Comparison of ENCODE assay signal across 13 cellular contexts in the genomic region with DNA sequence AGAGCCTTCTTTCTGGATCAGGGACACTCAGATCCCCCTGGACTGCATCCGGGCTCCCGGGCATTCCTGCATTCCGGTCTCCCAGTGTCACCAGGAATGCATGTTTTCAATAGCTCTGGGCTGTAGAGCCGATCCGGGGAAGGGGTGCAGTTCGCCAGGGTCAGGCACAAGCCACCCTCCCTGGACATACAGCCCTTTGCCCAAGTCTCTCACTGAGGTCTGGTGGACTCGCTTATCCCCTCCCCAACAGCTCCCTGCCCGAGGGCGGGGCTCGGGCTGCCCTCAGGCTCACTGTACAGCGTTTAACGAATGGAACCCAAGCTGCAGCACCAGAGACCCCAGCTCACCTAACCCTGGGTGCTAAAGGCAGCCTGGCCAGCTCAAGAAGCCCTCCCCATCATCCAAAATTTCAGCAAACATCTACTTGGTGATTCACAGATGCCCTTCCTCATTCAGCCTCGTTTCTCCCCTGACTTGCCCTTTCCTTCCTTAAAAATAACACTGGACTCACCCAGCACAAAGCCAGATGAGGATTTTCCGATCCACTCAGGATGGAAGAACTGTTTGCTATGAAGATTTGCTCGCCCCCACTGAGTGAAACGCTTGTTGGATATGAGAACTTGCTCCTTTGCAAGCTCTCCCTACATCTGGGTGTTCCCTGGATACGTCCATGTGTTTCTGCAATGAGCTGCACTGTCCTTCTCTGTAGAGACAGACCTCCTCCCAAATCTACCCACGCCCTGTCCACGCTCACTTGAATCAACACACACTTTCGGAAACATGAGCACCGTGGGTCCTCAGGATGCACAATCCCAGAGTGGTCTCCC. TPM values are rescaled to one million over a fixed set of nuclear protein-coding genes. Genes with fewer than 3 reads are reported as not detected.
DNase-seq lines count a peak whose midpoint lies in the region; ATAC-seq and TF ChIP-seq lines count a peak whose summit lies in the region.
"Had no signal": no experiment of that assay in that cellular context is flagged by ENCODE, and none has a peak within 500 bp of the region (broad histone marks: within the 10 kb centered on the region; RNA-seq: fewer than 3 reads in every experiment).

No MANE protein-coding gene starts in this region.

- H3K9me1 ChIP-seq in IMR-90 (ENCODE audit: insufficient read depth, low read length): peaks cover 23% of the 10 kb centered on the region

- peak overlapping the region; percentile 43 for H3K4ac ChIP-seq in IMR-90 (ENCODE audit: low read depth, low read length)

- peak overlapping the region; percentile 61 for H2BK120ac ChIP-seq in IMR-90 (ENCODE audit: low read depth, low read length)

- no peaks in the 10 kb centered on the region for H3K27me3 ChIP-seq in IMR-90 (ENCODE audit: control insufficient read depth, insufficient read depth, low read length)
- H3K27me3 ChIP-seq: esophagus squamous epithelium had no signal

- no peak overlapping the region for H3K4me3 ChIP-seq in IMR-90 (ENCODE audit: insufficient read depth, low read depth, low read length)
- H3K4me3 ChIP-seq: esophagus squamous epithelium, K562 had no signal

- CTCF ChIA-PET in IMR-90 (lab: Yijun Ruan, JAX): interaction anchor here (0.7 to 1.2 kb wide), 2 partner anchors 16 to 132 kb away, joined by 3 to 5 read pairs; no protein-coding TSS in a partner anchor

- peak overlapping the region; percentile 62 to 63; a peak in 3 of 4 replicates for H4K8ac ChIP-seq in IMR-90 (ENCODE audit: low read depth in 2 of 2, low read length in 2 of 2)

- peak overlapping the region; percentile 55 for H3K27ac ChIP-seq in IMR-90 (ENCODE audit: insufficient read depth, low read length)
- H3K27ac ChIP-seq: esophagus squamous epithelium had no signal

- peak; percentile 84 for DNase-seq in ACHN
- peak; percentile 62 for DNase-seq in IMR-90
- peak; percentile 52 for DNase-seq in ecto neural progenitor cell (ENCODE audit: low spot score)
- DNase-seq in myocyte (ENCODE audit: low read depth): peak; percentile 38
- no peak for DNase-seq in activated CD8-positive, alpha-beta memory T cell treated with anti-CD3 and anti-CD28 coated beads, Interleukin-2, amount 50 U/mL, for 48 hours
- no peak for DNase-seq in HPDE6-E6E7 (ENCODE audit: extremely low spot score)
- no peak for DNase-seq in GM20000 (ENCODE audit: low spot score)
- DNase-seq: amygdala, esophagus squamous epithelium, NCI-H524 treated with DMSO at 0.1 percent for 48 hours, T-cell had no signal

- no peaks in the 10 kb centered on the region for H3K9me3 ChIP-seq in IMR-90 (ENCODE audit: control insufficient read depth, insufficient read depth, low read length)
- H3K9me3 ChIP-seq: esophagus squamous epithelium had no signal

- H3K14ac ChIP-seq in IMR-90 (replicated peaks; ENCODE audit: low read depth, low read length): peak overlapping the region; percentile 19

- peak overlapping the region; percentile 51; the same call in 2 of the 3 replicates for H2BK15ac ChIP-seq in IMR-90 (ENCODE audit: low read depth, low read length)

- POLR2A ChIA-PET in IMR-90 (lab: Charles Lee; ENCODE audit: unreplicated experiment): no interaction called here

- peaks cover 19% of the 10 kb centered on the region for H3K4me1 ChIP-seq in IMR-90 (ENCODE audit: control insufficient read depth, insufficient read depth, low read length)
- H3K4me1 ChIP-seq: esophagus squamous epithelium had no signal

- H2BK20ac ChIP-seq in IMR-90 (ENCODE audit: low read depth, low read length): peak overlapping the region; percentile 53

- H3K4me2 ChIP-seq in IMR-90 (ENCODE audit: low read depth, low read length): peak overlapping the region; percentile 16; the same call in 1 of the 2 replicates

- H3K79me1 ChIP-seq in IMR-90 (ENCODE audit: low read depth in 1 of 2, low read length in 2 of 2): peaks cover 30 to 69% of the 10 kb centered on the region in 2 experiments

- dilution Hi-C loops in IMR-90 (cut with HindIII; ENCODE audit: low sequenced_read_pairs, unreplicated experiment): no loop called here

- ATAC-seq in IMR-90 (ENCODE audit: low read depth) (peak; percentile 91), HG03108 (IDR thresholded peaks at IDR 0.05; ENCODE audit: unreplicated experiment) (no peak)
- ATAC-seq: K562, T-cell had no signal

- intact Hi-C loops in IMR-90 (cut with micrococcal nuclease): no loop called here

- TF ChIP-seq CTCF in IMR-90 (conservative IDR thresholded peaks at IDR 0.05; ENCODE audit: low read depth, low read length): no peak
- TF ChIP-seq CTCF in GM20000 (IDR thresholded peaks at IDR 0.05; ENCODE audit: extremely low read depth, missing control alignments): no peak

- no peak overlapping the region for H3K56ac ChIP-seq in IMR-90 (ENCODE audit: extremely low read depth, insufficient read depth, low read length)

- 0 out of 2 replicates have a peak, but pooled peaks have one; percentile 8 for TF ChIP-seq RAD21 in IMR-90 (IDR thresholded peaks at IDR 0.05; ENCODE audit: low read length)

- H3K36me3 ChIP-seq in IMR-90 (ENCODE audit: control insufficient read depth, insufficient read depth, low read length): peaks cover 67% of the 10 kb centered on the region

- in situ Hi-C loops in ACHN (cut with HindIII; ENCODE audit: low pct_ligation_motif_present, low pct_unique_long_range_greater_than_20kb, low sequenced_read_pairs): no loop called here
- in situ Hi-C loops in IMR-90 (cut with MboI; ENCODE audit: low sequenced_read_pairs): no loop called here

- no TSS peak for BruUV-seq in IMR-90 (replicated peaks; lab: Mats Ljungman, UMichigan)

- H3K18ac ChIP-seq in IMR-90 (ENCODE audit: low read depth, low read length): peak overlapping the region; percentile 29; the same call in 1 of the 2 replicates

- peak overlapping the region; percentile 5; the same call in 1 of the 2 replicates for H2AK5ac ChIP-seq in IMR-90 (ENCODE audit: low read depth, low read length)

- 74% methylated on average over 14 of the region's 21 CpGs; no CpG with 5 or more reads in 1 of the 2 experiments for WGBS in IMR-90 (ENCODE audit: extremely low coverage in 2 of 2, insufficient read length in 1 of 2), 2 experiments

- peak overlapping the region; percentile 33 for H4K5ac ChIP-seq in IMR-90 (ENCODE audit: low read depth, low read length)

- H3K9ac ChIP-seq in IMR-90 (ENCODE audit: low read depth, low read length): no peak overlapping the region

- peak overlapping the region; percentile 73 for H2AK9ac ChIP-seq in IMR-90 (replicated peaks; ENCODE audit: low read depth, low read length, poor library complexity)

- H3K23ac ChIP-seq in IMR-90 (ENCODE audit: low read depth, low read length): peak overlapping the region; percentile 32

- TF ChIP-seq POLR2A in IMR-90 (IDR thresholded peaks at IDR 0.05; ENCODE audit: low read depth, low read length): no peak

- peak overlapping the region; percentile 79 for H2BK5ac ChIP-seq in IMR-90 (ENCODE audit: low read depth, low read length, poor library complexity, severe bottlenecking)

- no peak overlapping the region for H2AFZ ChIP-seq in IMR-90 (replicated peaks; ENCODE audit: low read length, poor library complexity)

- H4K91ac ChIP-seq in IMR-90 (ENCODE audit: insufficient read depth, low read depth, low read length): peak overlapping the region; percentile 76

- H4K20me1 ChIP-seq in IMR-90 (ENCODE audit: insufficient read depth, low read length): peaks cover 29% of the 10 kb centered on the region

TF ChIP-seq in IMR-90, 13 proteins besides CTCF, POLR2A, EP300 and RAD21:
- TF ChIP-seq FOS (IDR thresholded peaks at IDR 0.05; ENCODE audit: low read depth, low read length): no peak
- TF ChIP-seq, protein P1, sequence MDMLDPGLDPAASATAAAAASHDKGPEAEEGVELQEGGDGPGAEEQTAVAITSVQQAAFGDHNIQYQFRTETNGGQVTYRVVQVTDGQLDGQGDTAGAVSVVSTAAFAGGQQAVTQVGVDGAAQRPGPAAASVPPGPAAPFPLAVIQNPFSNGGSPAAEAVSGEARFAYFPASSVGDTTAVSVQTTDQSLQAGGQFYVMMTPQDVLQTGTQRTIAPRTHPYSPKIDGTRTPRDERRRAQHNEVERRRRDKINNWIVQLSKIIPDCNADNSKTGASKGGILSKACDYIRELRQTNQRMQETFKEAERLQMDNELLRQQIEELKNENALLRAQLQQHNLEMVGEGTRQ (IDR thresholded peaks at IDR 0.05; ENCODE audit: low read depth, low read length): no peak
- TF ChIP-seq BHLHE40 (IDR thresholded peaks at IDR 0.05; ENCODE audit: low read depth, low read length): no peak
- no peak for TF ChIP-seq RFX5 (IDR thresholded peaks at IDR 0.05; ENCODE audit: low read depth, low read length)
- TF ChIP-seq SMC3 (IDR thresholded peaks at IDR 0.05; ENCODE audit: low read depth, low read length): no peak
- no peak for TF ChIP-seq CEBPB (IDR thresholded peaks at IDR 0.05; ENCODE audit: low read depth, low read length)
- TF ChIP-seq, protein P2, sequence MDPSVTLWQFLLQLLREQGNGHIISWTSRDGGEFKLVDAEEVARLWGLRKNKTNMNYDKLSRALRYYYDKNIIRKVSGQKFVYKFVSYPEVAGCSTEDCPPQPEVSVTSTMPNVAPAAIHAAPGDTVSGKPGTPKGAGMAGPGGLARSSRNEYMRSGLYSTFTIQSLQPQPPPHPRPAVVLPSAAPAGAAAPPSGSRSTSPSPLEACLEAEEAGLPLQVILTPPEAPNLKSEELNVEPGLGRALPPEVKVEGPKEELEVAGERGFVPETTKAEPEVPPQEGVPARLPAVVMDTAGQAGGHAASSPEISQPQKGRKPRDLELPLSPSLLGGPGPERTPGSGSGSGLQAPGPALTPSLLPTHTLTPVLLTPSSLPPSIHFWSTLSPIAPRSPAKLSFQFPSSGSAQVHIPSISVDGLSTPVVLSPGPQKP (IDR thresholded peaks at IDR 0.05; ENCODE audit: borderline replicate concordance, low read depth, low read length): no peak
- no peak for TF ChIP-seq NFE2L2 (IDR thresholded peaks at IDR 0.05; ENCODE audit: low read depth, low read length)
- TF ChIP-seq RCOR1 (IDR thresholded peaks at IDR 0.05; ENCODE audit: insufficient replicate concordance, low read length): no peak
- TF ChIP-seq MAFK (IDR thresholded peaks at IDR 0.05; ENCODE audit: low read depth, low read length): no peak
- TF ChIP-seq MXI1 (IDR thresholded peaks at IDR 0.05; ENCODE audit: borderline replicate concordance, low read depth, low read length): no peak
- TF ChIP-seq MAZ (IDR thresholded peaks at IDR 0.05; ENCODE audit: borderline replicate concordance, low read depth, low read length): no peak
- no peak for TF ChIP-seq CHD1 (IDR thresholded peaks at IDR 0.05; ENCODE audit: low read depth, low read length)

RNA-seq across cellular contexts. Expression of gene PXDN, which starts 58.1 kb away (rescaled TPM):
- total RNA-seq in IMR-90 (2012; rRNA removed) (148 and 153 TPM in 2 replicates), myocyte (52.7 and 69.3 TPM in 2 replicates)
- polyA plus RNA-seq in IMR-90 (2012; rRNA removed): 268 and 332 TPM in 2 replicates
- polyA plus RNA-seq in IMR-90 (2012; cell fraction: cytosol; rRNA removed): 300 and 432 TPM in 2 replicates
- polyA plus RNA-seq in IMR-90 (2012; cell fraction: nucleus; rRNA removed; ENCODE audit: low replicate concordance): 369 and 399 TPM in 2 replicates
- polyA plus RNA-seq in myocyte (2012): 212 TPM
- polyA plus RNA-seq: K562 had no signal

Comparison
In these comparisons a context has a peak if more than half of its experiments do, and no peak if none do; other contexts are left out.
1. DNase-seq: peak in ACHN (single experiment), IMR-90 (single experiment), ecto neural progenitor cell (single experiment) and myocyte (single experiment); none in activated CD8-positive, alpha-beta memory T cell treated with anti-CD3 and anti-CD28 coated beads, Interleukin-2, amount 50 U/mL, for 48 hours (single experiment), HPDE6-E6E7 (single experiment) and GM20000 (single experiment).